In genomic region chr6:13273931-13274706, GRCh38 we compare ENCODE assay signal across 9 cellular contexts.
A peak's percentile ranks its signal among the peaks of the same experiment; 100 is the strongest.
DNase-seq lines count a peak whose midpoint lies in the region; ATAC-seq and TF ChIP-seq lines count a peak whose summit lies in the region.
"Had no signal": no experiment of that assay in that cellular context is flagged by ENCODE, and none has a peak within 500 bp of the region (broad histone marks: within the 10 kb centered on the region; RNA-seq: fewer than 3 reads in every experiment).

No MANE protein-coding gene starts in this region.

- in situ Hi-C loops in HAP-1 (cut with MboI; ENCODE audit: low sequenced_read_pairs), result no loop called here
- in situ Hi-C loops in brain microvascular endothelial cell (cut with HindIII; ENCODE audit: low pct_ligation_motif_present, low sequenced_read_pairs), result no loop called here

- H3K9me3 ChIP-seq in HAP-1, result no peaks in the 10 kb centered on the region

- peak; percentile 56 to 66 for DNase-seq in activated CD4-positive, alpha-beta T cell treated with anti-CD3 and anti-CD28 coated beads, Interleukin-2, amount 50 U/mL, for 48 hours
- DNase-seq in head of caudate nucleus (peak in 36 of 42 donors; percentile 29 to 74 (median 46)), HAP-1 (ENCODE audit: low spot score in 2 of 2) (no peak), NCI-H187 treated with DMSO at 0.1 percent for 48 hours (lab: John Stamatoyannopoulos, UW) (no peak), brain microvascular endothelial cell (no peak)
- peak; percentile 52 for DNase-seq in stimulated activated CD8-positive, alpha-beta memory T cell treated with anti-CD3 and anti-CD28 coated beads, Interleukin-4, amount 100 ng/mL, for 24 hours (ENCODE audit: low read depth)
- DNase-seq: IMR-90 had no signal

- H3K4me3 ChIP-seq in HAP-1 (no peak overlapping the region), brain microvascular endothelial cell (ENCODE audit: low read depth, low read length) (no peak overlapping the region)

- H3K4me1 ChIP-seq in HAP-1, result no peaks in the 10 kb centered on the region

- no peaks in the 10 kb centered on the region for H3K27me3 ChIP-seq in HAP-1 (ENCODE audit: low read depth)
- no peaks in the 10 kb centered on the region for H3K27me3 ChIP-seq in brain microvascular endothelial cell (replicated peaks)

- intact Hi-C loops in head of caudate nucleus (cut with DNase I), result no loop called here

- no peak for TF ChIP-seq CTCF in brain microvascular endothelial cell (IDR thresholded peaks at IDR 0.05; ENCODE audit: low read depth, low read length, missing control alignments)

- ATAC-seq in GM18909 (IDR thresholded peaks at IDR 0.05; ENCODE audit: poor library complexity, unreplicated experiment), result peak; percentile 46
- peak; percentile 55 for ATAC-seq in HG03432 (IDR thresholded peaks at IDR 0.05; ENCODE audit: unreplicated experiment)

- no peaks in the 10 kb centered on the region for H3K36me3 ChIP-seq in HAP-1 (replicated peaks)
- H3K36me3 ChIP-seq in brain microvascular endothelial cell (replicated peaks), result no peaks in the 10 kb centered on the region

- H3K27ac ChIP-seq in brain microvascular endothelial cell, result no peak overlapping the region

Comparison
In these comparisons a context has a peak if more than half of its experiments do, and no peak if none do; other contexts are left out.
1. DNase-seq: peak in activated CD4-positive, alpha-beta T cell treated with anti-CD3 and anti-CD28 coated beads, Interleukin-2, amount 50 U/mL, for 48 hours (2 of 2), head of caudate nucleus (36 of 42) and stimulated activated CD8-positive, alpha-beta memory T cell treated with anti-CD3 and anti-CD28 coated beads, Interleukin-4, amount 100 ng/mL, for 24 hours (single experiment); none in HAP-1 (0 of 2), NCI-H187 treated with DMSO at 0.1 percent for 48 hours (single experiment) and brain microvascular endothelial cell (single experiment).